ENCODE assay signal across 1 cellular context in the genomic region with DNA sequence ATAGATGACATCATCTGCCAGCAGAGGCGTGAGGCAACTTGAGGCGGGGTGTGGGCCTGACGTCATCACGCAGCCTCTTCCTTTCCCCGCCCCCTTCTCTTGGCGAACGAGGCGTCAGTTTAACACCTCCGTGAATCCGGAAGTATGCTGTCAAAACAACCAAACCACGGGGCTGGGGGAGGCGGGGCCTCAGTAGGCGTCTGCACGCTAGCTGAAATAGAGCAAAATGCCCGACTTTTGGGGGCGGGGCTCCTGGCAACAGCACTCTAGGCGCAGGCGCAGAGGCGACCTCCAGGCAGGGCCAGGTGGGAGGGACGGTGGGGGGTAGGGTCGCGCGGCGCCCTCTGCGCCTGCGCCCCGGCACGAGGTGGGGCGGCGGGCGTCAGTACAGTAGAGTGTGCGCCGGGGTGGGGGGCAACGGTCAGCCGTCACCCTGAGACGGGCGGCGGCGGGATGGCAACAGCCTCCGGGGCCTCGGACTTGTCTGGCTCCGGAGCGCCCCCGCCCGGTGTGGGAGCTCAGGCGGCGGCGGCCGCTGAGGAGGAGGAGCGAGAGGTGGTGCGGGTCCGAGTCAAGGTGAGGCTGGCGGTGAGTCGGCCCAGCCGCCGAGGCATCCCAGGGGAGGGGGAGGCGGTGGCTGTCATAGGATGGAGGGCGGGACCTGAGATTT.
TF ChIP-seq lines count a peak whose summit lies in the region.

A gene with protein sequence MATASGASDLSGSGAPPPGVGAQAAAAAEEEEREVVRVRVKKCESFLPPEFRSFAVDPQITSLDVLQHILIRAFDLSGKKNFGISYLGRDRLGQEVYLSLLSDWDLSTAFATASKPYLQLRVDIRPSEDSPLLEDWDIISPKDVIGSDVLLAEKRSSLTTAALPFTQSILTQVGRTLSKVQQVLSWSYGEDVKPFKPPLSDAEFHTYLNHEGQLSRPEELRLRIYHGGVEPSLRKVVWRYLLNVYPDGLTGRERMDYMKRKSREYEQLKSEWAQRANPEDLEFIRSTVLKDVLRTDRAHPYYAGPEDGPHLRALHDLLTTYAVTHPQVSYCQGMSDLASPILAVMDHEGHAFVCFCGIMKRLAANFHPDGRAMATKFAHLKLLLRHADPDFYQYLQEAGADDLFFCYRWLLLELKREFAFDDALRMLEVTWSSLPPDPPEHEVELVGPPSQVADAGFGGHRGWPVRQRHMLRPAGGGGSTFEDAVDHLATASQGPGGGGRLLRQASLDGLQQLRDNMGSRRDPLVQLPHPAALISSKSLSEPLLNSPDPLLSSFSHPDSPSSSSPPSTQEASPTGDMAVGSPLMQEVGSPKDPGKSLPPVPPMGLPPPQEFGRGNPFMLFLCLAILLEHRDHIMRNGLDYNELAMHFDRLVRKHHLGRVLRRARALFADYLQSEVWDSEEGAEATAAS (plus strand): TSS at position 370 of the 670 bp plus-strand sequence. CDS start 84 bp downstream, at position 454.

TF ChIP-seq in K562, 482 proteins besides CTCF, POLR2A, EP300 and RAD21 (continued from another document):
- TF ChIP-seq, protein P1, sequence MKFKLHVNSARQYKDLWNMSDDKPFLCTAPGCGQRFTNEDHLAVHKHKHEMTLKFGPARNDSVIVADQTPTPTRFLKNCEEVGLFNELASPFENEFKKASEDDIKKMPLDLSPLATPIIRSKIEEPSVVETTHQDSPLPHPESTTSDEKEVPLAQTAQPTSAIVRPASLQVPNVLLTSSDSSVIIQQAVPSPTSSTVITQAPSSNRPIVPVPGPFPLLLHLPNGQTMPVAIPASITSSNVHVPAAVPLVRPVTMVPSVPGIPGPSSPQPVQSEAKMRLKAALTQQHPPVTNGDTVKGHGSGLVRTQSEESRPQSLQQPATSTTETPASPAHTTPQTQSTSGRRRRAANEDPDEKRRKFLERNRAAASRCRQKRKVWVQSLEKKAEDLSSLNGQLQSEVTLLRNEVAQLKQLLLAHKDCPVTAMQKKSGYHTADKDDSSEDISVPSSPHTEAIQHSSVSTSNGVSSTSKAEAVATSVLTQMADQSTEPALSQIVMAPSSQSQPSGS (CRISPR knock-in tag; IDR thresholded peaks at IDR 0.05) = peak; percentile 91
- TF ChIP-seq MXI1 (IDR thresholded peaks at IDR 0.05; ENCODE audit: low read depth, low read length) = peak; percentile 64
TF ChIP-seq in K562: peak in this region for 84.
